In genomic region chr18:37838086-37838485, GRCh38 we compare ENCODE assay signal across 26 cellular contexts.
"Had no signal": no experiment of that assay in that cellular context is flagged by ENCODE, and none has a peak within 500 bp of the region (broad histone marks: within the 10 kb centered on the region; RNA-seq: fewer than 3 reads in every experiment).

No MANE protein-coding gene starts in this region.

- H3K4me3 ChIP-seq: colonic mucosa, esophagus squamous epithelium, gastrocnemius medialis, heart right ventricle, left lung, lower lobe of right lung had no signal

- ATAC-seq: effector memory CD8-positive, alpha-beta T cell; esophagus mucosa; gastrocnemius medialis; heart right ventricle; left cardiac atrium; left lung; left ventricle myocardium superior; lower lobe of right lung; naive thymus-derived CD4-positive, alpha-beta T cell had no signal

- H3K9me3 ChIP-seq: colonic mucosa, gastrocnemius medialis, left lung, lower lobe of right lung had no signal

- H3K27me3 ChIP-seq: colonic mucosa, esophagus squamous epithelium, gastrocnemius medialis, heart right ventricle, left lung had no signal

- H3K36me3 ChIP-seq: colonic mucosa, esophagus squamous epithelium, gastrocnemius medialis, heart right ventricle, left lung, lower lobe of right lung had no signal

- H3K27ac ChIP-seq: colonic mucosa, epithelial cell of prostate, esophagus squamous epithelium, gastrocnemius medialis, heart right ventricle, left lung, lower lobe of right lung had no signal

- FAIRE-seq: endometrium, islet of Langerhans, keratinocyte had no signal

- DNase-seq: colonic mucosa; cortex of kidney; effector CD8-positive, alpha-beta T cell; effector memory CD8-positive, alpha-beta T cell; endodermal cell; erythroblast; esophagus squamous epithelium; foreskin fibroblast; foreskin melanocyte; gastrocnemius medialis; glutamatergic neuron; head of caudate nucleus; heart right ventricle; hippocampal formation; left cardiac atrium; left lung; left ventricle myocardium superior; lower lobe of right lung; mesenchymal stem cell; midbrain; naive thymus-derived CD4-positive, alpha-beta T cell had no signal

- H3K4me1 ChIP-seq: colonic mucosa, esophagus squamous epithelium, gastrocnemius medialis, heart right ventricle, left lung, lower lobe of right lung had no signal
